In the genomic region with DNA sequence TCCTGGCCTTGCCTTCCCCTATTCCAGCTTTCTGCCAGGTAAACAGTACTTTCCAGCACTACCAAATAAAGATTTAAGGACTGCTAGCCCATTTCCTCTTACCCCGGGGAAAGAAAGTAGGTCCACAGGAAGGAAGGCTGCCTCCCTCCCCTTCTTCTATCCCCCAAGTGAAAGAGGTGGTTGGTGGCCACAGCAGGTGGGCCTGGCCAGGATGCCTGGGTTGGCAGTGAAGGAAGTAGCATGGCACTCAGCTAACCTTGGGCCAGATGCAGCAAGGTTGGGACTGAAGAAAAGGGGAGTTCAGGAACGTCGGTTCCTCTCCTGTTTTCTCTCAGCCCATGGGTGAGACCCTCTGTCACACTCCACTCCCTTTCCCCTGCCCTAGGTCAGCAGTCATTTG, we compare ENCODE assay signal across 1 cellular context.
A peak's percentile ranks its signal among the peaks of the same experiment; 100 is the strongest.
TF ChIP-seq lines count a peak whose summit lies in the region.

No MANE protein-coding gene starts in this region.

TF ChIP-seq in GM12878, 131 proteins besides CTCF, POLR2A, EP300 and RAD21:
- TF ChIP-seq ETV6 (conservative IDR thresholded peaks at IDR 0.05 in 1 of 2, IDR thresholded peaks at IDR 0.05 in 1 of 2; ENCODE audit: borderline replicate concordance in 1 of 2, low read depth in 1 of 2) (peak in 1 of 2 experiments; percentile 83; a peak in 2 of 4 replicates), EED (IDR thresholded peaks at IDR 0.05; ENCODE audit: low read depth) (peak; percentile 58), DPF2 (IDR thresholded peaks at IDR 0.05) (0 out of 2 replicates have a peak, but pooled peaks have one; percentile 26), RUNX3 (IDR thresholded peaks at IDR 0.05; ENCODE audit: low read length) (peak; percentile 24; the same call in 1 of the 2 replicates)
- TF ChIP-seq, protein P1, sequence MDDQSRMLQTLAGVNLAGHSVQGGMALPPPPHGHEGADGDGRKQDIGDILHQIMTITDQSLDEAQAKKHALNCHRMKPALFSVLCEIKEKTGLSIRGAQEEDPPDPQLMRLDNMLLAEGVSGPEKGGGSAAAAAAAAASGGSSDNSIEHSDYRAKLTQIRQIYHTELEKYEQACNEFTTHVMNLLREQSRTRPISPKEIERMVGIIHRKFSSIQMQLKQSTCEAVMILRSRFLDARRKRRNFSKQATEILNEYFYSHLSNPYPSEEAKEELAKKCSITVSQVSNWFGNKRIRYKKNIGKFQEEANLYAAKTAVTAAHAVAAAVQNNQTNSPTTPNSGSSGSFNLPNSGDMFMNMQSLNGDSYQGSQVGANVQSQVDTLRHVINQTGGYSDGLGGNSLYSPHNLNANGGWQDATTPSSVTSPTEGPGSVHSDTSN (IDR thresholded peaks at IDR 0.05; ENCODE audit: insufficient replicate concordance, low read depth, low read length) = no peak
